8 cellular contexts compared by ENCODE assay signal in the genomic region with DNA sequence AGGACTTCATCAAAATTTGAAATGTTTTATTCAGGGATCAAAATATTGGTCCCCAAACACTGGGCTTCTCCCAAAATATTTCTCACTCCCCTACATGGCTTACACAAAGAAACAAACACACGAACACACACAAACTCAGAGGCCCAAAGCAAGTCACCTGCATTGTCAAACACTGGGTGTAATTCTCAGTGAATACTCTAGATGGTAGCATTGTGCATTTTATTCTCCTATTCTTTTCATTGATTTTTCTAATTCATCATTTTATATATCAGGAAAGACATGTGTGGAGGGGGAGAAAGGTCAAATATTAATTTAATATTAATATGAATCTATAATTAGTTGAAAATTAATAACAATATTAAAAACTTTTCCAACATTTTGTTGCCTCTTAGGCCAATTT.
DNase-seq lines count a peak whose midpoint lies in the region; ATAC-seq and TF ChIP-seq lines count a peak whose summit lies in the region.

No MANE protein-coding gene starts in this region.

- peak; percentile 3 for TF ChIP-seq CTCF in NB4 (IDR thresholded peaks at IDR 0.05; ENCODE audit: low read depth, low read length)

- H3K4me1 Mint-ChIP-seq in T-cell: no peaks in the 10 kb centered on the region

- H3K4me3 ChIP-seq in NB4 (ENCODE audit: low read depth, low read length): no peak overlapping the region

- ATAC-seq in T-cell (replicated peaks in 1 of 4) (no peak), HG03097 (IDR thresholded peaks at IDR 0.05; ENCODE audit: low FRiP score, unreplicated experiment) (no peak)

- H3K27me3 Mint-ChIP-seq in T-cell: peaks cover 2 to 19% of the 10 kb centered on the region in 2 donors

- H3K36me3 Mint-ChIP-seq in T-cell: no peaks in the 10 kb centered on the region

- no peak overlapping the region for H3K4me3 Mint-ChIP-seq in T-cell

- no peak overlapping the region for H3K27ac Mint-ChIP-seq in T-cell

- TF ChIP-seq POLR2A in NB4 (IDR thresholded peaks at IDR 0.05; ENCODE audit: extremely low read depth, insufficient read length): no peak

- CTCF ChIA-PET in T-cell (lab: Charles Lee): interaction anchor here (0.6 to 1.3 kb wide), 5 partner anchors 14 to 256 kb away, joined by 3 to 4 read pairs (median 3); a partner anchor contains a TSS

- POLR2A ChIA-PET in T-cell (lab: Charles Lee): no interaction called here

- DNase-seq in SKM-1 treated with dmso at 0.1 percent for 144 hours (lab: John Stamatoyannopoulos, UW; ENCODE audit: unreplicated experiment) (peak; percentile 0), SKM-1 (lab: John Stamatoyannopoulos, UW; ENCODE audit: unreplicated experiment) (no peak), NB4 (ENCODE audit: low read depth) (peak; percentile 4), dedifferentiated amniotic fluid mesenchymal stem cell (ENCODE audit: extremely low spot score) (peak; percentile 22), occipital lobe (lab: John Stamatoyannopoulos, UW) (peak; percentile 0), T-cell (no peak)
- no peak for DNase-seq in NK-92 treated with Interleukin-12 subunit alpha and Interleukin-12 subunit beta, amount 100 ng/mL, for 24 hours (lab: John Stamatoyannopoulos, UW)

- no peaks in the 10 kb centered on the region for H3K9me3 Mint-ChIP-seq in T-cell

Comparison
In these comparisons a context has a peak if more than half of its experiments do, and no peak if none do; other contexts are left out.
1. DNase-seq: peak in SKM-1 treated with dmso at 0.1 percent for 144 hours (single experiment), NB4 (single experiment), dedifferentiated amniotic fluid mesenchymal stem cell (single experiment) and occipital lobe (single experiment); none in SKM-1 (single experiment), T-cell (0 of 34) and NK-92 treated with Interleukin-12 subunit alpha and Interleukin-12 subunit beta, amount 100 ng/mL, for 24 hours (single experiment).